ENCODE assay signal across 19 cellular contexts in genomic region chr11:85541683-85542082, GRCh38.
DNase-seq lines count a peak whose midpoint lies in the region; ATAC-seq, FAIRE-seq and TF ChIP-seq lines count a peak whose summit lies in the region.
"Had no signal": no experiment of that assay in that cellular context is flagged by ENCODE, and none has a peak within 500 bp of the region (broad histone marks: within the 10 kb centered on the region; RNA-seq: fewer than 3 reads in every experiment).

No MANE protein-coding gene starts in this region.

- no peak for FAIRE-seq in H1 (lab: Jason Lieb, UNC)
- FAIRE-seq: GM19239, HTR-8/SVneo had no signal

- H2AK5ac ChIP-seq in H1 (ENCODE audit: low read depth, low read length), result no peak overlapping the region

- H3K9me3 ChIP-seq in left ventricle myocardium inferior (replicated peaks) (peaks cover 3% of the 10 kb centered on the region), H1 (ENCODE audit: insufficient read depth in 2 of 2, low read depth in 1 of 2, low read length in 1 of 2) (no peaks in the 10 kb centered on the region), iPS-20b (ENCODE audit: insufficient read depth, low read depth, low read length) (no peaks in the 10 kb centered on the region)

- no peak overlapping the region for H2AFZ ChIP-seq in H1 (ENCODE audit: low read length)

- H3K18ac ChIP-seq in H1 (ENCODE audit: extremely low read depth, low read length), result peak overlapping the region; percentile 21; the same call in 1 of the 2 replicates

- TF ChIP-seq RAD21 in H1 (IDR thresholded peaks at IDR 0.05 in 1 of 2, conservative IDR thresholded peaks at IDR 0.05 in 1 of 2; ENCODE audit: low read depth in 2 of 2, low read length in 2 of 2), result no peak

- no peak for ATAC-seq in left cardiac atrium
- no peak for ATAC-seq in HG03280 (IDR thresholded peaks at IDR 0.05; ENCODE audit: unreplicated experiment)
- no peak for ATAC-seq in HG03521 (IDR thresholded peaks at IDR 0.05; ENCODE audit: unreplicated experiment)

- H2BK12ac ChIP-seq in H1 (ENCODE audit: low read depth, low read length), result no peak overlapping the region

- no peaks in the 10 kb centered on the region for H4K20me1 ChIP-seq in H1 (replicated peaks in 1 of 2; ENCODE audit: control insufficient read depth in 1 of 2, insufficient read depth in 2 of 2, low read length in 2 of 2)
- H4K20me1 ChIP-seq: BLaER1 had no signal

- H3K23me2 ChIP-seq in H1 (ENCODE audit: low read depth, low read length), result no peaks in the 10 kb centered on the region

- H4K8ac ChIP-seq in H1 (ENCODE audit: extremely low read depth, insufficient read depth, low read length), result no peak overlapping the region

- no peak overlapping the region for H2BK120ac ChIP-seq in H1 (replicated peaks; ENCODE audit: low read depth, low read length)

- H3K36me3 ChIP-seq in left ventricle myocardium inferior, result peaks cover 7% of the 10 kb centered on the region
- no peaks in the 10 kb centered on the region; a peak in 1 of 8 replicates for H3K36me3 ChIP-seq in H1 (ENCODE audit: control insufficient read depth in 2 of 4, insufficient read depth in 4 of 4, low read length in 3 of 4)
- no peaks in the 10 kb centered on the region for H3K36me3 ChIP-seq in iPS-20b (ENCODE audit: insufficient read depth, low read depth, low read length)

- H3K23ac ChIP-seq in H1 (ENCODE audit: insufficient read length), result no peak overlapping the region

- POLR2A ChIA-PET in H1 (lab: Charles Lee; ENCODE audit: partially characterized antibody), result no interaction called here

- H3K56ac ChIP-seq in H1 (replicated peaks; ENCODE audit: insufficient read length, low read depth, low read length), result no peak overlapping the region

- H2BK20ac ChIP-seq in H1 (ENCODE audit: low read length), result no peak overlapping the region

- H3K4me1 ChIP-seq in left ventricle myocardium inferior, result peaks cover 32% of the 10 kb centered on the region
- peaks cover 0 to 12% (median 7%) of the 10 kb centered on the region in 4 experiments; a peak in 6 of 7 replicates for H3K4me1 ChIP-seq in H1 (replicated peaks in 1 of 4; ENCODE audit: control insufficient read depth in 3 of 4, insufficient read depth in 4 of 4, low read length in 3 of 4)
- H3K4me1 ChIP-seq in iPS-20b (ENCODE audit: insufficient read depth, low read length), result peaks cover 22% of the 10 kb centered on the region; the same call in 1 of the 2 replicates
- H3K4me1 ChIP-seq: BLaER1 had no signal

- H3K4me2 ChIP-seq in H1 (ENCODE audit: insufficient read depth in 1 of 2, low read depth in 2 of 2, low read length in 2 of 2), result no peak overlapping the region; a peak in 1 of 4 replicates
- H3K4me2 ChIP-seq: BLaER1 had no signal

- TF ChIP-seq CTCF in left ventricle myocardium inferior (IDR thresholded peaks at IDR 0.05; ENCODE audit: borderline replicate concordance), result no peak
- no peak for TF ChIP-seq CTCF in H1 (IDR thresholded peaks at IDR 0.05; ENCODE audit: control extremely low read depth in 1 of 3, insufficient read depth in 1 of 3, low read depth in 1 of 3, low read length in 3 of 3)

- H3K9ac ChIP-seq in H1 (replicated peaks in 1 of 4; ENCODE audit: extremely low read depth in 1 of 4, low read depth in 3 of 4, low read length in 3 of 4) (no peak overlapping the region), iPS-20b (ENCODE audit: low read depth, low read length) (peak overlapping the region; percentile 36; the same call in 1 of the 2 replicates)
- H3K9ac ChIP-seq: BLaER1 had no signal

- no peak overlapping the region for H4K91ac ChIP-seq in H1 (replicated peaks; ENCODE audit: insufficient read length, low read length)

- no peak overlapping the region for H3K14ac ChIP-seq in H1 (ENCODE audit: insufficient read length)

- intact Hi-C loops in left ventricle myocardium inferior (cut with micrococcal nuclease), result no loop called here
- intact Hi-C loops in left cardiac atrium (cut with DNase I), result no loop called here

- peak overlapping the region; percentile 55 for H4K5ac ChIP-seq in H1 (ENCODE audit: insufficient read length, low read depth, low read length)

- H3K4ac ChIP-seq in H1 (replicated peaks; ENCODE audit: insufficient read length, low read depth, low read length), result no peak overlapping the region

- TF ChIP-seq EP300 in H1 (IDR thresholded peaks at IDR 0.05; ENCODE audit: borderline replicate concordance in 1 of 2, low read depth in 2 of 2, low read length in 2 of 2), result no peak

- peak overlapping the region; percentile 18 for H3K27ac ChIP-seq in left ventricle myocardium inferior (replicated peaks)
- no peak overlapping the region for H3K27ac ChIP-seq in H1 (ENCODE audit: low read depth, low read length)
- peak overlapping the region; percentile 63 for H3K27ac ChIP-seq in iPS-20b (ENCODE audit: low read length)
- H3K27ac ChIP-seq: 22Rv1, BLaER1 had no signal

- H3K27me3 ChIP-seq in left ventricle myocardium inferior (ENCODE audit: low read depth) (no peaks in the 10 kb centered on the region), H1 (replicated peaks in 1 of 4; ENCODE audit: control insufficient read depth in 3 of 4, extremely low read depth in 1 of 4, insufficient read depth in 3 of 4, low read length in 3 of 4) (no peaks in the 10 kb centered on the region), iPS-20b (ENCODE audit: insufficient read depth, low read length) (no peaks in the 10 kb centered on the region)
- H3K27me3 ChIP-seq: BLaER1 had no signal

- no peak overlapping the region for H2BK15ac ChIP-seq in H1 (ENCODE audit: low read length)

- H2BK5ac ChIP-seq in H1 (ENCODE audit: low read depth, low read length), result peak overlapping the region; percentile 53; the same call in 1 of the 2 replicates

- no peak for DNase-seq in left ventricle myocardium inferior
- no peak for DNase-seq in left cardiac atrium
- no peak for DNase-seq in H1 (ENCODE audit: low read depth in 1 of 2, low spot score in 2 of 2)
- DNase-seq in NCI-H2171 treated with DMSO at 0.1 percent for 48 hours (lab: John Stamatoyannopoulos, UW), result no peak
- DNase-seq in dermis blood vessel endothelial cell, result no peak
- DNase-seq: AML-193; CD8-positive, alpha-beta memory T cell; DMS53; GF-D8; H7; IMR-90; KBM-7 had no signal

- no peak for TF ChIP-seq POLR2A in H1 (IDR thresholded peaks at IDR 0.05; ENCODE audit: control extremely low read depth in 1 of 2, low read depth in 2 of 2, low read length in 2 of 2)

- H3K4me3 ChIP-seq in left ventricle myocardium inferior (no peak overlapping the region), H1 (ENCODE audit: extremely low read depth in 1 of 4, insufficient read depth in 2 of 4, low read depth in 3 of 4, low read length in 4 of 4) (peak overlapping the region in 1 of 4 experiments; percentile 35; a peak in 1 of 8 replicates), iPS-20b (ENCODE audit: low read length) (peak overlapping the region; percentile 14; the same call in 1 of the 2 replicates)
- H3K4me3 ChIP-seq: BLaER1 had no signal

- H3K79me1 ChIP-seq in H1 (ENCODE audit: low read depth, low read length), result no peaks in the 10 kb centered on the region

- H3K79me2 ChIP-seq in H1 (ENCODE audit: control insufficient read depth in 1 of 2, insufficient read depth in 2 of 2, low read length in 2 of 2), result no peaks in the 10 kb centered on the region

- CTCF ChIA-PET in H1 (lab: Charles Lee; ENCODE audit: partially characterized antibody), result no interaction called here

TF ChIP-seq in H1, 55 proteins besides CTCF, POLR2A, EP300 and RAD21:
- TF ChIP-seq NANOG (IDR thresholded peaks at IDR 0.05; ENCODE audit: insufficient read depth, low read depth, low read length, poor library complexity, severe bottlenecking) (no peak), SIN3A (conservative IDR thresholded peaks at IDR 0.05 in 1 of 2, IDR thresholded peaks at IDR 0.05 in 1 of 2; ENCODE audit: low read depth in 1 of 2, low read length in 2 of 2) (no peak), CTBP2 (IDR thresholded peaks at IDR 0.05; ENCODE audit: borderline replicate concordance, insufficient read depth, insufficient read length, low read length) (no peak), USF2 (IDR thresholded peaks at IDR 0.05; ENCODE audit: low read length) (no peak), CEBPB (IDR thresholded peaks at IDR 0.05; ENCODE audit: low read depth, low read length) (no peak), EGR1 (IDR thresholded peaks at IDR 0.05; ENCODE audit: borderline replicate concordance, low read depth, low read length) (no peak), TBP (IDR thresholded peaks at IDR 0.05; ENCODE audit: low read depth, low read length) (no peak), MAX (IDR thresholded peaks at IDR 0.05) (no peak), PHF8 (conservative IDR thresholded peaks at IDR 0.05; ENCODE audit: low read depth, low read length) (no peak), BACH1 (IDR thresholded peaks at IDR 0.05; ENCODE audit: low read length) (no peak), TAF1 (IDR thresholded peaks at IDR 0.05; ENCODE audit: low read depth, low read length) (no peak), CREB1 (IDR thresholded peaks at IDR 0.05) (no peak), GTF2F1 (IDR thresholded peaks at IDR 0.05; ENCODE audit: borderline replicate concordance, low read depth, low read length) (no peak), RBBP5 (IDR thresholded peaks at IDR 0.05; ENCODE audit: borderline replicate concordance, low read depth, low read length) (no peak), EZH2 (IDR thresholded peaks at IDR 0.05; ENCODE audit: low read depth, low read length, severe bottlenecking) (no peak), SP2 (IDR thresholded peaks at IDR 0.05; ENCODE audit: low read length) (no peak), HDAC2 (IDR thresholded peaks at IDR 0.05; ENCODE audit: borderline replicate concordance in 1 of 2, low read depth in 2 of 2, low read length in 2 of 2) (no peak), CHD1 (IDR thresholded peaks at IDR 0.05; ENCODE audit: low read depth, low read length) (no peak)
